In the genomic region with DNA sequence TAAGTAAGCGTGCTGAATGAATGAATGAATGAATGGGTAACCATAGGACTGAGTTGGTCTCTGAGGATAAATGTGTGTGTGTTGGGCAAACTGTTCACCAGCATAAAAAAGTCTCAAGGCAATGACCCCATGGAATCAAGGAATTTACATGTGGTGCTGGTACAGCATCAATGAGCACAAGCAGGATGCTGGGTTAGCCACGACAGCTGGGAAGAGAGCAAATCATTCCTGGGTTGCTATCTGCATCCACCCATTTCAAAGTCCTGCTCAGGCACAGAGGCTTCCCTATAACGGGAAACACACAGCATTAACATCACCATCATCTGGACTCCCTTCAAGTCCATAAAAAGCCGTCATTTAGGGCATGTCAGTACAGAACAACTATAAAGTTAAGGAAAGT, we compare ENCODE assay signal across 25 cellular contexts.
"Had no signal": no experiment of that assay in that cellular context is flagged by ENCODE, and none has a peak within 500 bp of the region (broad histone marks: within the 10 kb centered on the region; RNA-seq: fewer than 3 reads in every experiment).

No MANE protein-coding gene starts in this region.

- H3K9me3 ChIP-seq: SJSA1 had no signal

- H3K4me2 ChIP-seq: KMS-11 had no signal

- H3K36me3 ChIP-seq: SJSA1 had no signal

- H3K4me3 ChIP-seq: SJSA1, SK-N-MC had no signal

- FAIRE-seq: HepG2, RCC 7860 had no signal

- ATAC-seq: HepG2 had no signal

- H3K4me1 ChIP-seq: SJSA1 had no signal

- H3K27me3 ChIP-seq: SJSA1 had no signal

- DNase-seq: IMR-90, Kasumi-1, MV-4-11, NCI-H1048, NCI-H1105, NCI-H1417 treated with DMSO at 0.1 percent for 48 hours, NCI-H146, NCI-H187, NCI-H2029, NCI-H2081 treated with DMSO at 0.1 percent for 48 hours, NCI-H2171, NCI-H226, NCI-H446, NCI-H510A, NCI-H524 treated with DMSO at 0.1 percent for 48 hours, NCI-H69, NCI-H774, Right ventricle myocardium superior, RPMI8226, SIG-M5 had no signal

- H3K9ac ChIP-seq: KMS-11 had no signal

- H3K27ac ChIP-seq: KMS-11, SJSA1, SK-N-MC had no signal
